In genomic region chr12:78964521-78964920, GRCh38 we compare ENCODE assay signal across 24 cellular contexts.
"Had no signal": no experiment of that assay in that cellular context is flagged by ENCODE, and none has a peak within 500 bp of the region (broad histone marks: within the 10 kb centered on the region; RNA-seq: fewer than 3 reads in every experiment).

No MANE protein-coding gene starts in this region.

- H3K4me1 ChIP-seq: adrenal gland, ascending aorta, left ventricle myocardium inferior, right lobe of liver, transverse colon had no signal

- ATAC-seq: activated CD8-positive, alpha-beta T cell treated with anti-CD3 and anti-CD28 coated beads, Interleukin-2, amount 10 ng/mL, durations not matched to agents 7 days and 5 days; activated naive CD4-positive, alpha-beta T cell treated with anti-CD3 and anti-CD28 coated beads, Interleukin-2, amount 50 U/mL, for 72 hours; activated T-helper 17 cell treated with anti-CD3 and anti-CD28 coated beads, Interleukin-2, amount 50 U/mL, for 72 hours; right lobe of liver; stimulated activated naive B cell treated with anti-CD40 and anti-IgM and Interleukin-4, amounts not matched to agents 10 μg/mL and 1 μg/mL and 100 μg/mL, for 72 hours had no signal

- H3K36me3 ChIP-seq: adrenal gland, ascending aorta, left ventricle myocardium inferior, right lobe of liver, transverse colon, WERI-Rb-1 had no signal

- H3K9me3 ChIP-seq: adrenal gland, ascending aorta, left ventricle myocardium inferior, right lobe of liver, transverse colon had no signal

- DNase-seq: activated CD4-positive, alpha-beta T cell treated with anti-CD3 and anti-CD28 coated beads, Interleukin-2, amount 10 ng/mL, durations not matched to agents 7 days and 5 days; activated CD4-positive, CD25-positive, alpha-beta regulatory T cell treated with anti-CD3 and anti-CD28 coated beads, Interleukin-2, amount 50 U/mL, for 72 hours; activated CD8-positive, alpha-beta T cell treated with anti-CD3 and anti-CD28 coated beads, Interleukin-2, amount 10 ng/mL, durations not matched to agents 7 days and 5 days; activated T-cell treated with anti-CD3 and anti-CD28 coated beads, Interleukin-2, amount 50 U/mL, for 1 hour; adrenal gland; kidney glomerular epithelial cell; left ventricle myocardium inferior; midbrain; nucleus accumbens; posterior cingulate gyrus; right lobe of liver; stimulated activated CD4-positive, alpha-beta T cell treated with anti-CD3 and anti-CD28 coated beads, Interleukin-2, amount 100 ng/mL, for 48 hours; stimulated activated CD8-positive, alpha-beta memory T cell treated with anti-CD3 and anti-CD28 coated beads, Interleukin-4, amount 100 ng/mL, for 48 hours; stimulated activated naive B cell treated with anti-CD40 and anti-IgM and Interleukin-4, amounts not matched to agents 10 μg/mL and 1 μg/mL and 100 μg/mL, for 72 hours; transverse colon; WERI-Rb-1 had no signal

- H3K27me3 ChIP-seq: adrenal gland, ascending aorta, right lobe of liver, transverse colon had no signal

- FAIRE-seq: bronchial epithelial cell, TTC549, urothelium cell line had no signal

- H3K27ac ChIP-seq: adrenal gland, ascending aorta, coronary artery, epithelial cell of prostate, left ventricle myocardium inferior, right lobe of liver, transverse colon, WERI-Rb-1 had no signal

- H3K4me3 ChIP-seq: adrenal gland, ascending aorta, coronary artery, left ventricle myocardium inferior, right lobe of liver, transverse colon had no signal
